In the genomic region with DNA sequence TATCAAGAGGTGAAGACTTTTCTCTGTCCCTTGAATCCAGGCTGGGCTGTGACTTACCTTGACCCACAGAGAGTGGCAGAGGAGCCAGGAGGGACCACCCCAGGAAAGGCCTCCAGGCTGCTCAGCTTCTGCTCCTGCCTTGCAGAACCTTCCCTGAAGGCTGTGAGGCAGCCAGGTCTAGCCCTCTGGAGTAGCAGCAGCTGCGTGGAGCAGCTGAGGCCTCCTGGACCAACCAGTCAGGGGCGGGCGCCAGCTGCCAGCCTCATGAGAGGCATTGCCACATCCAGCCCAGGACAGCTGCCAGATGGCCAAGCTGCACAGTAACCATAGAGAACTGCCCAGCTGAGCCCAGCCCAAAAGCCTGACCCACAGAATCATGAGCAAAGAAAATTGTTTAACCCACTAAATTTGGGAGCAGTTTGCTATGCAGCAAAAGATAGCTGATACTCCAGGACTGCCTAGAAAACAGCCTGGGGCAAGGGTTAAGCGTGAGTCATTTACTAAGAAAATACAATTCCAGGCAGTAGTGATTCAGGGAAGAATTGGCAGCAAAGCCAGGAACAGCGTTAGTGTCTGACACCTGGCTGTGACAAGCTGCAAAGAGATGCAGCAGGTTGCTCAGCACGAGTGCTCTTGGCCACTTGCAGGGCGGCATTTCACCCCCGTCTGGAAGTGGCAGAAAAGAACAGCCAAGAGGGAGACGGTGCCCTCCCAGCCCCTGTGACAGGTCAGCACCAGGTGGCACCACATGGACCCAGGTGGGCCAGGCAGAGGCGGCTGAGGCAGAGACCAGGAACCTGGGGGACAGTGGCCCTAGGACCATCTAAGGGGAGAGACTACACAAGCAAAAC, we compare ENCODE assay signal across 2 cellular contexts.
TF ChIP-seq lines count a peak whose summit lies in the region.

No MANE protein-coding gene starts in this region.

TF ChIP-seq in HCT116, 20 proteins besides CTCF, POLR2A, EP300 and RAD21 (continued from another document):
- TF ChIP-seq SP1 (IDR thresholded peaks at IDR 0.05; ENCODE audit: low read depth) (no peak), FOSL1 (IDR thresholded peaks at IDR 0.05; ENCODE audit: low read depth) (0 out of 2 replicates have a peak, but pooled peaks have one; percentile 37), JUND (IDR thresholded peaks at IDR 0.05) (0 out of 2 replicates have a peak, but pooled peaks have one; percentile 19)

TF ChIP-seq in SK-N-SH treated with all-trans-retinoic acid at 6 μM for 48 hours, 23 proteins besides CTCF, POLR2A, EP300 and RAD21:
- TF ChIP-seq, protein P1, sequence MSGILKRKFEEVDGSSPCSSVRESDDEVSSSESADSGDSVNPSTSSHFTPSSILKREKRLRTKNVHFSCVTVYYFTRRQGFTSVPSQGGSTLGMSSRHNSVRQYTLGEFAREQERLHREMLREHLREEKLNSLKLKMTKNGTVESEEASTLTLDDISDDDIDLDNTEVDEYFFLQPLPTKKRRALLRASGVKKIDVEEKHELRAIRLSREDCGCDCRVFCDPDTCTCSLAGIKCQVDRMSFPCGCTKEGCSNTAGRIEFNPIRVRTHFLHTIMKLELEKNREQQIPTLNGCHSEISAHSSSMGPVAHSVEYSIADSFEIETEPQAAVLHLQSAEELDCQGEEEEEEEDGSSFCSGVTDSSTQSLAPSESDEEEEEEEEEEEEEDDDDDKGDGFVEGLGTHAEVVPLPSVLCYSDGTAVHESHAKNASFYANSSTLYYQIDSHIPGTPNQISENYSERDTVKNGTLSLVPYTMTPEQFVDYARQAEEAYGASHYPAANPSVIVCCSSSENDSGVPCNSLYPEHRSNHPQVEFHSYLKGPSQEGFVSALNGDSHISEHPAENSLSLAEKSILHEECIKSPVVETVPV (CRISPR knock-in tag; IDR thresholded peaks at IDR 0.05): no peak
- TF ChIP-seq ZFP3 (CRISPR knock-in tag; IDR thresholded peaks at IDR 0.05) (no peak), TCF4 (CRISPR knock-in tag; IDR thresholded peaks at IDR 0.05; ENCODE audit: borderline replicate concordance) (no peak), RARB (CRISPR knock-in tag; IDR thresholded peaks at IDR 0.05) (no peak), ISL1 (CRISPR knock-in tag; IDR thresholded peaks at IDR 0.05) (no peak), ZNF565 (CRISPR knock-in tag; conservative IDR thresholded peaks at IDR 0.05; ENCODE audit: low read depth) (no peak), ZNF70 (CRISPR knock-in tag; IDR thresholded peaks at IDR 0.05) (no peak), OSR1 (CRISPR knock-in tag; IDR thresholded peaks at IDR 0.05) (no peak), TOX (CRISPR knock-in tag; IDR thresholded peaks at IDR 0.05; ENCODE audit: borderline replicate concordance) (no peak), PPARA (CRISPR knock-in tag; IDR thresholded peaks at IDR 0.05; ENCODE audit: borderline replicate concordance) (no peak), SNAI2 (CRISPR knock-in tag; IDR thresholded peaks at IDR 0.05) (no peak), GLIS3 (CRISPR knock-in tag; IDR thresholded peaks at IDR 0.05) (no peak), BACH2 (CRISPR knock-in tag; IDR thresholded peaks at IDR 0.05; ENCODE audit: borderline replicate concordance) (no peak)
- TF ChIP-seq, protein P2, sequence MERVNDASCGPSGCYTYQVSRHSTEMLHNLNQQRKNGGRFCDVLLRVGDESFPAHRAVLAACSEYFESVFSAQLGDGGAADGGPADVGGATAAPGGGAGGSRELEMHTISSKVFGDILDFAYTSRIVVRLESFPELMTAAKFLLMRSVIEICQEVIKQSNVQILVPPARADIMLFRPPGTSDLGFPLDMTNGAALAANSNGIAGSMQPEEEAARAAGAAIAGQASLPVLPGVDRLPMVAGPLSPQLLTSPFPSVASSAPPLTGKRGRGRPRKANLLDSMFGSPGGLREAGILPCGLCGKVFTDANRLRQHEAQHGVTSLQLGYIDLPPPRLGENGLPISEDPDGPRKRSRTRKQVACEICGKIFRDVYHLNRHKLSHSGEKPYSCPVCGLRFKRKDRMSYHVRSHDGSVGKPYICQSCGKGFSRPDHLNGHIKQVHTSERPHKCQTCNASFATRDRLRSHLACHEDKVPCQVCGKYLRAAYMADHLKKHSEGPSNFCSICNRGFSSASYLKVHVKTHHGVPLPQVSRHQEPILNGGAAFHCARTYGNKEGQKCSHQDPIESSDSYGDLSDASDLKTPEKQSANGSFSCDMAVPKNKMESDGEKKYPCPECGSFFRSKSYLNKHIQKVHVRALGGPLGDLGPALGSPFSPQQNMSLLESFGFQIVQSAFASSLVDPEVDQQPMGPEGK (CRISPR knock-in tag; IDR thresholded peaks at IDR 0.05; ENCODE audit: borderline replicate concordance): no peak
- TF ChIP-seq, protein P3, sequence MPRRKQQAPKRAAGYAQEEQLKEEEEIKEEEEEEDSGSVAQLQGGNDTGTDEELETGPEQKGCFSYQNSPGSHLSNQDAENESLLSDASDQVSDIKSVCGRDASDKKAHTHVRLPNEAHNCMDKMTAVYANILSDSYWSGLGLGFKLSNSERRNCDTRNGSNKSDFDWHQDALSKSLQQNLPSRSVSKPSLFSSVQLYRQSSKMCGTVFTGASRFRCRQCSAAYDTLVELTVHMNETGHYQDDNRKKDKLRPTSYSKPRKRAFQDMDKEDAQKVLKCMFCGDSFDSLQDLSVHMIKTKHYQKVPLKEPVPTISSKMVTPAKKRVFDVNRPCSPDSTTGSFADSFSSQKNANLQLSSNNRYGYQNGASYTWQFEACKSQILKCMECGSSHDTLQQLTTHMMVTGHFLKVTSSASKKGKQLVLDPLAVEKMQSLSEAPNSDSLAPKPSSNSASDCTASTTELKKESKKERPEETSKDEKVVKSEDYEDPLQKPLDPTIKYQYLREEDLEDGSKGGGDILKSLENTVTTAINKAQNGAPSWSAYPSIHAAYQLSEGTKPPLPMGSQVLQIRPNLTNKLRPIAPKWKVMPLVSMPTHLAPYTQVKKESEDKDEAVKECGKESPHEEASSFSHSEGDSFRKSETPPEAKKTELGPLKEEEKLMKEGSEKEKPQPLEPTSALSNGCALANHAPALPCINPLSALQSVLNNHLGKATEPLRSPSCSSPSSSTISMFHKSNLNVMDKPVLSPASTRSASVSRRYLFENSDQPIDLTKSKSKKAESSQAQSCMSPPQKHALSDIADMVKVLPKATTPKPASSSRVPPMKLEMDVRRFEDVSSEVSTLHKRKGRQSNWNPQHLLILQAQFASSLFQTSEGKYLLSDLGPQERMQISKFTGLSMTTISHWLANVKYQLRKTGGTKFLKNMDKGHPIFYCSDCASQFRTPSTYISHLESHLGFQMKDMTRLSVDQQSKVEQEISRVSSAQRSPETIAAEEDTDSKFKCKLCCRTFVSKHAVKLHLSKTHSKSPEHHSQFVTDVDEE (CRISPR knock-in tag; IDR thresholded peaks at IDR 0.05): no peak
